ENCODE assay signal across 1 cellular context in the genomic region with DNA sequence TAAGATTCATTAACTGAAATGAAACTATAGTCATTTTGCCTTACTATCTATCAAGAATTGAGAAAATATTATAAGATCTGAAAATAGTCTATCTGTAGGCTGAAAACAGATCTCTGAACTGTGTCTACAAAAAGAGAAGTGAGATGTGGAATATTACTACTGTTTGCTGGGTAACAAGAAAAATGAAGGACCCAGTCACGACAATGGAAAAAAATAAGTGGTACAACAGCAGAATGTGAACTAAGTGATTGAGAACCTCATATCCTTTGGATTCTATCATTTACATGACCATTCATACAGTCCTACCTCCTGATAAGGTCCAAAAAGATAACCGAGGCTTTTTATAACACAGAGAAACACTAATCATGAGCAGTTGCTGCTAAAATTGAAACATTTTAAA.
TF ChIP-seq lines count a peak whose summit lies in the region.

No MANE protein-coding gene starts in this region.

TF ChIP-seq in HCT116, 20 proteins besides CTCF, POLR2A, EP300 and RAD21 (continued from another document):
- TF ChIP-seq, protein P1, sequence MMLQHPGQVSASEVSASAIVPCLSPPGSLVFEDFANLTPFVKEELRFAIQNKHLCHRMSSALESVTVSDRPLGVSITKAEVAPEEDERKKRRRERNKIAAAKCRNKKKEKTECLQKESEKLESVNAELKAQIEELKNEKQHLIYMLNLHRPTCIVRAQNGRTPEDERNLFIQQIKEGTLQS (IDR thresholded peaks at IDR 0.05) = no peak
- TF ChIP-seq CEBPB (IDR thresholded peaks at IDR 0.05; ENCODE audit: low read depth) = no peak
